Comparison of ENCODE assay signal across 16 cellular contexts in the genomic region with DNA sequence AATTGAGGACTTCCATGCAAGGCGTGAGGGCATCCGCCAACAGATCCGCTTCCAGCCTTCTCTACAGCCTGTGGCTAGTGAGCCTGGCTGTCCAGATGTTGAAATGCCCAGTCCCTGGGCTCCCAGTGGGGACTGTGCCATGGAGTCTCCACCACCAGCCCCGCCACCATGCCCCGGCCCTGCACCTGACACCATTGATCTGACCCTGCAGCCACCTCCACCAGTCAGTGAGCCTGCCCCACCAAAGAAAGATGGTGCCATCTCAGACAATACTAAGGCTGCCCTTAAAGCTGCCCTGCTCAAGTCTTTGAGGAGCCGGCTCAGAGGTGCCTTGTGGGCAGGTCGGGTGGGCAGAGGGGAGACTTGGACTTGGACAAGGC. TPM values are rescaled to one million over a fixed set of nuclear protein-coding genes. Genes with fewer than 3 reads are reported as not detected.
"Had no signal": no experiment of that assay in that cellular context is flagged by ENCODE, and none has a peak within 500 bp of the region (broad histone marks: within the 10 kb centered on the region; RNA-seq: fewer than 3 reads in every experiment).

No MANE protein-coding gene starts in this region.

- H3K36me3 Mint-ChIP-seq: natural killer cell treated with Interleukin-12 subunit alpha and Interleukin-12 subunit beta and Interleukin-15 and Interleukin-18, amount 100 ng/mL, for 72 hours had no signal

- ATAC-seq: activated naive CD8-positive, alpha-beta T cell treated with anti-CD3 and anti-CD28 coated beads, Interleukin-2, amount 50 U/mL, for 24 hours; esophagus mucosa; natural killer cell treated with Interleukin-12 subunit alpha and Interleukin-12 subunit beta and Interleukin-15 and Interleukin-18, amount 100 ng/mL, for 72 hours; stimulated activated naive B cell treated with anti-CD40 and anti-IgM and Interleukin-4, amounts not matched to agents 10 μg/mL and 1 μg/mL and 100 μg/mL, for 72 hours had no signal

- H3K9me3 Mint-ChIP-seq: activated CD4-positive, alpha-beta T cell treated with anti-CD3 and anti-CD28 coated beads, Interleukin-2, amount 10 ng/mL, durations not matched to agents 24 days and 14 days; activated naive CD8-positive, alpha-beta T cell treated with anti-CD3 and anti-CD28 coated beads, Interleukin-2, amount 50 U/mL, for 24 hours; memory B cell; natural killer cell treated with Interleukin-12 subunit alpha and Interleukin-12 subunit beta and Interleukin-15 and Interleukin-18, amount 100 ng/mL, for 72 hours; stimulated activated naive B cell treated with anti-CD40 and anti-IgM and Interleukin-4, amounts not matched to agents 10 μg/mL and 1 μg/mL and 100 μg/mL, for 72 hours; T-helper 2 cell treated with Interferon-gamma antibody and Interleukin-4, amounts not matched to agents 5 μg/mL and 100 μg/mL, for 36 hours had no signal

- H3K27ac Mint-ChIP-seq: activated CD4-positive, alpha-beta T cell treated with anti-CD3 and anti-CD28 coated beads, Interleukin-2, amount 10 ng/mL, durations not matched to agents 24 days and 14 days; activated naive CD8-positive, alpha-beta T cell treated with anti-CD3 and anti-CD28 coated beads, Interleukin-2, amount 50 U/mL, for 24 hours; memory B cell; natural killer cell treated with Interleukin-12 subunit alpha and Interleukin-12 subunit beta and Interleukin-15 and Interleukin-18, amount 100 ng/mL, for 72 hours; stimulated activated naive B cell treated with anti-CD40 and anti-IgM and Interleukin-4, amounts not matched to agents 10 μg/mL and 1 μg/mL and 100 μg/mL, for 72 hours; T-helper 2 cell treated with Interferon-gamma antibody and Interleukin-4, amounts not matched to agents 5 μg/mL and 100 μg/mL, for 36 hours had no signal

- DNase-seq: activated CD4-positive, alpha-beta T cell treated with anti-CD3 and anti-CD28 coated beads, Interleukin-2, amount 10 ng/mL, durations not matched to agents 24 days and 14 days; activated CD4-positive, CD25-positive, alpha-beta regulatory T cell; activated CD8-positive, alpha-beta memory T cell treated with anti-CD3 and anti-CD28 coated beads for 24 hours; activated naive CD4-positive, alpha-beta T cell treated with Interleukin-2 at 50 U/mL for 16 hours; activated naive CD8-positive, alpha-beta T cell treated with anti-CD3 and anti-CD28 coated beads, Interleukin-2, amount 50 U/mL, for 24 hours; hypothalamus; left ventricle myocardium inferior; stimulated activated naive B cell treated with anti-CD40 and anti-IgM and Interleukin-4, amounts not matched to agents 10 μg/mL and 1 μg/mL and 100 μg/mL, for 72 hours; transverse colon had no signal

- H3K4me3 Mint-ChIP-seq: activated CD4-positive, alpha-beta T cell treated with anti-CD3 and anti-CD28 coated beads, Interleukin-2, amount 10 ng/mL, durations not matched to agents 24 days and 14 days; activated naive CD8-positive, alpha-beta T cell treated with anti-CD3 and anti-CD28 coated beads, Interleukin-2, amount 50 U/mL, for 24 hours; memory B cell; natural killer cell treated with Interleukin-12 subunit alpha and Interleukin-12 subunit beta and Interleukin-15 and Interleukin-18, amount 100 ng/mL, for 72 hours; stimulated activated naive B cell treated with anti-CD40 and anti-IgM and Interleukin-4, amounts not matched to agents 10 μg/mL and 1 μg/mL and 100 μg/mL, for 72 hours had no signal

- H3K27me3 ChIP-seq: transverse colon had no signal

- H3K27me3 Mint-ChIP-seq: activated CD4-positive, alpha-beta T cell treated with anti-CD3 and anti-CD28 coated beads, Interleukin-2, amount 10 ng/mL, durations not matched to agents 24 days and 14 days; memory B cell; natural killer cell treated with Interleukin-12 subunit alpha and Interleukin-12 subunit beta and Interleukin-15 and Interleukin-18, amount 100 ng/mL, for 72 hours had no signal

- H3K9me3 ChIP-seq: left ventricle myocardium inferior, transverse colon had no signal

- H3K4me3 ChIP-seq: left ventricle myocardium inferior, transverse colon had no signal

RNA-seq across cellular contexts. Expression of a gene that starts 5.6 kb away (rescaled TPM):
- total RNA-seq: activated CD4-positive, alpha-beta T cell treated with anti-CD3 and anti-CD28 coated beads, Interleukin-2, amount 10 ng/mL, durations not matched to agents 24 days and 14 days; glomerular endothelial cell; natural killer cell treated with Interleukin-12 subunit alpha and Interleukin-12 subunit beta and Interleukin-15 and Interleukin-18, amount 100 ng/mL, for 72 hours; pulmonary artery endothelial cell; SK-MEL-5 had no signal

RNA-seq across cellular contexts. Expression of a gene that starts 29.7 kb away (rescaled TPM):
- total RNA-seq: SK-MEL-5 had no signal
